In genomic region chr3:111616417-111617105, GRCh38 we compare ENCODE assay signal across 8 cellular contexts. TPM values are rescaled to one million over a fixed set of nuclear protein-coding genes. Genes with fewer than 3 reads are reported as not detected.
DNase-seq lines count a peak whose midpoint lies in the region; ATAC-seq lines count a peak whose summit lies in the region.

No MANE protein-coding gene starts in this region.

- peaks cover 43% of the 10 kb centered on the region for H3K4me1 ChIP-seq in CD4-positive, alpha-beta memory T cell (ENCODE audit: insufficient read depth, low read length)

- H3K9me3 ChIP-seq in CD4-positive, alpha-beta memory T cell (ENCODE audit: control insufficient read depth in 1 of 2, low read length in 2 of 2), result no peaks in the 10 kb centered on the region

- CTCF ChIA-PET in CD4-positive, alpha-beta memory T cell (lab: Charles Lee; ENCODE audit: partially characterized antibody), result interaction anchor here (0.7 to 3.8 kb wide), 28 partner anchors 8 to 362 kb away, joined by 3 to 32 read pairs (median 4); partner anchors contain the start of genes ABHD10, CD96 and ZBED2

- H3K27ac ChIP-seq in CD4-positive, alpha-beta memory T cell (ENCODE audit: low read depth, low read length), result peak overlapping the region; percentile 53

- H3K4me3 ChIP-seq in CD4-positive, alpha-beta memory T cell (ENCODE audit: low read length in 2 of 2), result no peak overlapping the region

- H3K36me3 ChIP-seq in CD4-positive, alpha-beta memory T cell (ENCODE audit: insufficient read depth, low read length), result no peaks in the 10 kb centered on the region

- H3K36me3 Mint-ChIP-seq in CD4-positive, alpha-beta memory T cell, result peaks cover 30 to 41% of the 10 kb centered on the region in 2 donors
- peaks cover 25% of the 10 kb centered on the region for H3K36me3 Mint-ChIP-seq in natural killer cell treated with Interleukin-12 subunit alpha and Interleukin-12 subunit beta and Interleukin-15 and Interleukin-18, amount 100 ng/mL, for 72 hours

- peak; percentile 60 to 85 (median 71) for DNase-seq in CD4-positive, alpha-beta memory T cell
- DNase-seq in HT1080 (ENCODE audit: low read depth), result peak; percentile 75
- peak; percentile 34 for DNase-seq in activated T-cell treated with anti-CD3 and anti-CD28 coated beads for 4 hours
- DNase-seq in natural killer cell treated with Interleukin-12 subunit alpha and Interleukin-12 subunit beta and Interleukin-15 and Interleukin-18, amount 100 ng/mL, for 72 hours (ENCODE audit: low spot score), result no peak
- no peak for DNase-seq in NCI-H510A (lab: John Stamatoyannopoulos, UW)
- DNase-seq in effector CD8-positive, alpha-beta T cell (lab: John Stamatoyannopoulos, UW), result no peak
- no peak for DNase-seq in DMS79 (lab: John Stamatoyannopoulos, UW)

- POLR2A ChIA-PET in CD4-positive, alpha-beta memory T cell (lab: Charles Lee; ENCODE audit: partially characterized antibody), result interaction anchor here (0.5 to 5.1 kb wide), 12 partner anchors 9 to 1838 kb away, joined by 3 to 58 read pairs (median 6); partner anchors contain the start of gene ABHD10

- H3K27ac Mint-ChIP-seq in CD4-positive, alpha-beta memory T cell, result peak overlapping the region; percentile 89 to 98 (median 92)
- peak overlapping the region; percentile 93 to 96 for H3K27ac Mint-ChIP-seq in natural killer cell treated with Interleukin-12 subunit alpha and Interleukin-12 subunit beta and Interleukin-15 and Interleukin-18, amount 100 ng/mL, for 72 hours

- no peaks in the 10 kb centered on the region for H3K27me3 ChIP-seq in CD4-positive, alpha-beta memory T cell (ENCODE audit: insufficient read depth, low read length)

- peaks cover 41 to 65% (median 50%) of the 10 kb centered on the region in 4 donors for H3K4me1 Mint-ChIP-seq in CD4-positive, alpha-beta memory T cell
- peaks cover 53 to 56% of the 10 kb centered on the region in 2 donors for H3K4me1 Mint-ChIP-seq in natural killer cell treated with Interleukin-12 subunit alpha and Interleukin-12 subunit beta and Interleukin-15 and Interleukin-18, amount 100 ng/mL, for 72 hours (ENCODE audit: low read depth in 2 of 2)

- no peaks in the 10 kb centered on the region for H3K27me3 Mint-ChIP-seq in CD4-positive, alpha-beta memory T cell
- no peaks in the 10 kb centered on the region for H3K27me3 Mint-ChIP-seq in natural killer cell treated with Interleukin-12 subunit alpha and Interleukin-12 subunit beta and Interleukin-15 and Interleukin-18, amount 100 ng/mL, for 72 hours

- ATAC-seq in GM21381 (IDR thresholded peaks at IDR 0.05; ENCODE audit: unreplicated experiment), result peak; percentile 88
- ATAC-seq in natural killer cell treated with Interleukin-12 subunit alpha and Interleukin-12 subunit beta and Interleukin-15 and Interleukin-18, amount 100 ng/mL, for 72 hours, result peak; percentile 83 to 94

- peaks cover 0 to 2% (median 0%) of the 10 kb centered on the region in 8 donors for H3K9me3 Mint-ChIP-seq in CD4-positive, alpha-beta memory T cell
- peaks cover 3% of the 10 kb centered on the region for H3K9me3 Mint-ChIP-seq in natural killer cell treated with Interleukin-12 subunit alpha and Interleukin-12 subunit beta and Interleukin-15 and Interleukin-18, amount 100 ng/mL, for 72 hours

- peak overlapping the region in 7 of 8 donors; percentile 43 to 73 (median 62) for H3K4me3 Mint-ChIP-seq in CD4-positive, alpha-beta memory T cell
- peak overlapping the region; percentile 67 for H3K4me3 Mint-ChIP-seq in natural killer cell treated with Interleukin-12 subunit alpha and Interleukin-12 subunit beta and Interleukin-15 and Interleukin-18, amount 100 ng/mL, for 72 hours

- intact Hi-C loops in CD4-positive, alpha-beta memory T cell (cut with micrococcal nuclease), result loop anchor here (1.0 to 5.0 kb wide), 5 partner anchors 39 to 294 kb away; partner anchors contain the start of gene CD96

RNA-seq across cellular contexts. Expression of gene ZBED2, which starts 21.4 kb away (rescaled TPM):
- under 1 TPM in 1 of 2 experiments, not detected in 1; 0.19 TPM for total RNA-seq in CD4-positive, alpha-beta memory T cell
- 1 to 10 TPM in 1 of 2 donors, not detected in 1; 1.4 TPM for polyA plus RNA-seq in CD4-positive, alpha-beta memory T cell
- total RNA-seq in HT1080 (2014; rRNA removed; shearing (Covaris generic)), result 0.14 and 0.20 TPM in 2 replicates
- 0.25 and 0.34 TPM in 2 replicates for polyA plus RNA-seq in HT1080 (2015; cell fraction: cytosol; rRNA removed)
- polyA plus RNA-seq in HT1080 (2015; cell fraction: nucleus; rRNA removed), result 0.35 and 0.99 TPM in 2 replicates
- 10 to 100 TPM in 1 of 2 donors, 1 to 10 TPM in 1; 5.7 to 70.2 TPM for total RNA-seq in natural killer cell treated with Interleukin-12 subunit alpha and Interleukin-12 subunit beta and Interleukin-15 and Interleukin-18, amount 100 ng/mL, for 72 hours

RNA-seq across cellular contexts. Expression of gene PLCXD2, which starts 57.9 kb away (rescaled TPM):
- 1 to 10 TPM; 6.3 to 7.7 TPM for total RNA-seq in CD4-positive, alpha-beta memory T cell
- 1 to 10 TPM in 1 of 2 donors, under 1 TPM in 1; 0.77 to 1.4 TPM for polyA plus RNA-seq in CD4-positive, alpha-beta memory T cell
- total RNA-seq in HT1080 (2014; rRNA removed; shearing (Covaris generic)), result 3.8 and 4.2 TPM in 2 replicates
- polyA plus RNA-seq in HT1080 (2015; cell fraction: cytosol; rRNA removed), result 2.3 and 2.6 TPM in 2 replicates
- polyA plus RNA-seq in HT1080 (2015; cell fraction: nucleus; rRNA removed), result 7.6 and 8.9 TPM in 2 replicates
- 10 to 100 TPM; 15.0 to 26.1 TPM for total RNA-seq in natural killer cell treated with Interleukin-12 subunit alpha and Interleukin-12 subunit beta and Interleukin-15 and Interleukin-18, amount 100 ng/mL, for 72 hours

Comparison
In these comparisons a context has a peak if more than half of its experiments do, and no peak if none do; other contexts are left out.
1. DNase-seq: peak in CD4-positive, alpha-beta memory T cell (5 of 5), HT1080 (single experiment) and activated T-cell treated with anti-CD3 and anti-CD28 coated beads for 4 hours (single experiment); none in natural killer cell treated with Interleukin-12 subunit alpha and Interleukin-12 subunit beta and Interleukin-15 and Interleukin-18, amount 100 ng/mL, for 72 hours (single experiment), NCI-H510A (single experiment), effector CD8-positive, alpha-beta T cell (single experiment) and DMS79 (single experiment).